1 cellular context compared by ENCODE assay signal in the genomic region with DNA sequence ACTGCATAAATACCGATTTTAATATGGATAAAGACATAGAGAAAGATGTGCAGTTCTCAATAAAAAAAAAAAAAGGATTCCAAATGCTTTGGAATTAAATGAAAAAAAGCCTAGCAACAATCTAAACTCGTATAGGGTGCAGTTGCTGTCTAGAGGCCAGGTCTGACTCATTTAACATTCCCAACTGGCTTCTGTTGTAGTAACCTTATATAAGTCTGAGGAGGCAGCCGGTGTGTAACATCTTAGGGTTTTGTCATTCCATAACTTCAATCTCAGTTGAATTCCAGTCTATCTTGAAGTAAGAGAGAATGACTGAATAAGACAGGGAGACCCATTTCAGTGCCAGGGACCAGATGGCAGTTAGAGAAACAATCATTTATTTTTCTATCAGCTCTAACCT.
TF ChIP-seq lines count a peak whose summit lies in the region.

No MANE protein-coding gene starts in this region.

TF ChIP-seq in SK-N-SH treated with all-trans-retinoic acid at 6 μM for 48 hours, 23 proteins besides CTCF, POLR2A, EP300 and RAD21 (continued from another document):
- TF ChIP-seq, protein P1, sequence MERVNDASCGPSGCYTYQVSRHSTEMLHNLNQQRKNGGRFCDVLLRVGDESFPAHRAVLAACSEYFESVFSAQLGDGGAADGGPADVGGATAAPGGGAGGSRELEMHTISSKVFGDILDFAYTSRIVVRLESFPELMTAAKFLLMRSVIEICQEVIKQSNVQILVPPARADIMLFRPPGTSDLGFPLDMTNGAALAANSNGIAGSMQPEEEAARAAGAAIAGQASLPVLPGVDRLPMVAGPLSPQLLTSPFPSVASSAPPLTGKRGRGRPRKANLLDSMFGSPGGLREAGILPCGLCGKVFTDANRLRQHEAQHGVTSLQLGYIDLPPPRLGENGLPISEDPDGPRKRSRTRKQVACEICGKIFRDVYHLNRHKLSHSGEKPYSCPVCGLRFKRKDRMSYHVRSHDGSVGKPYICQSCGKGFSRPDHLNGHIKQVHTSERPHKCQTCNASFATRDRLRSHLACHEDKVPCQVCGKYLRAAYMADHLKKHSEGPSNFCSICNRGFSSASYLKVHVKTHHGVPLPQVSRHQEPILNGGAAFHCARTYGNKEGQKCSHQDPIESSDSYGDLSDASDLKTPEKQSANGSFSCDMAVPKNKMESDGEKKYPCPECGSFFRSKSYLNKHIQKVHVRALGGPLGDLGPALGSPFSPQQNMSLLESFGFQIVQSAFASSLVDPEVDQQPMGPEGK (CRISPR knock-in tag; IDR thresholded peaks at IDR 0.05; ENCODE audit: borderline replicate concordance), result no peak
- no peak for TF ChIP-seq TCF4 (CRISPR knock-in tag; IDR thresholded peaks at IDR 0.05; ENCODE audit: borderline replicate concordance)
- no peak for TF ChIP-seq ZNF565 (CRISPR knock-in tag; conservative IDR thresholded peaks at IDR 0.05; ENCODE audit: low read depth)
- TF ChIP-seq ZC3H10 (CRISPR knock-in tag; IDR thresholded peaks at IDR 0.05), result no peak
- no peak for TF ChIP-seq ZNF8 (CRISPR knock-in tag; IDR thresholded peaks at IDR 0.05)
- TF ChIP-seq, protein P2, sequence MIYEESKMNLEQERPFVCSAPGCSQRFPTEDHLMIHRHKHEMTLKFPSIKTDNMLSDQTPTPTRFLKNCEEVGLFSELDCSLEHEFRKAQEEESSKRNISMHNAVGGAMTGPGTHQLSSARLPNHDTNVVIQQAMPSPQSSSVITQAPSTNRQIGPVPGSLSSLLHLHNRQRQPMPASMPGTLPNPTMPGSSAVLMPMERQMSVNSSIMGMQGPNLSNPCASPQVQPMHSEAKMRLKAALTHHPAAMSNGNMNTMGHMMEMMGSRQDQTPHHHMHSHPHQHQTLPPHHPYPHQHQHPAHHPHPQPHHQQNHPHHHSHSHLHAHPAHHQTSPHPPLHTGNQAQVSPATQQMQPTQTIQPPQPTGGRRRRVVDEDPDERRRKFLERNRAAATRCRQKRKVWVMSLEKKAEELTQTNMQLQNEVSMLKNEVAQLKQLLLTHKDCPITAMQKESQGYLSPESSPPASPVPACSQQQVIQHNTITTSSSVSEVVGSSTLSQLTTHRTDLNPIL (CRISPR knock-in tag; IDR thresholded peaks at IDR 0.05; ENCODE audit: low read depth), result no peak
- TF ChIP-seq GLIS3 (CRISPR knock-in tag; IDR thresholded peaks at IDR 0.05), result no peak
- no peak for TF ChIP-seq ZNF70 (CRISPR knock-in tag; IDR thresholded peaks at IDR 0.05)
- TF ChIP-seq PPARA (CRISPR knock-in tag; IDR thresholded peaks at IDR 0.05; ENCODE audit: borderline replicate concordance), result no peak
- TF ChIP-seq ESRRG (CRISPR knock-in tag; IDR thresholded peaks at IDR 0.05), result no peak
- no peak for TF ChIP-seq BACH2 (CRISPR knock-in tag; IDR thresholded peaks at IDR 0.05; ENCODE audit: borderline replicate concordance)
- no peak for TF ChIP-seq ZFP3 (CRISPR knock-in tag; IDR thresholded peaks at IDR 0.05)
